ENCODE assay signal across 25 cellular contexts in genomic region chr20:13238001-13238653, GRCh38. TPM values are rescaled to one million over a fixed set of nuclear protein-coding genes. Genes with fewer than 3 reads are reported as not detected.
"Had no signal": no experiment of that assay in that cellular context is flagged by ENCODE, and none has a peak within 500 bp of the region (broad histone marks: within the 10 kb centered on the region; RNA-seq: fewer than 3 reads in every experiment).

No MANE protein-coding gene starts in this region.

- H3K27ac Mint-ChIP-seq: naive thymus-derived CD8-positive, alpha-beta T cell; progenitor cell of endocrine pancreas; stimulated activated effector memory CD8-positive, alpha-beta T cell treated with anti-CD3 and anti-CD28 coated beads, Interleukin-12 subunit alpha, Interleukin-12 subunit beta, amount 100 ng/mL, for 72 hours; stimulated activated naive CD8-positive, alpha-beta T cell treated with anti-CD3 and anti-CD28 coated beads, Interleukin-15, Interleukin-2, amounts not matched to agents 100 ng/mL and 50 ng/mL, for 24 hours; type B pancreatic cell had no signal

- ATAC-seq: left ventricle myocardium superior; lower lobe of right lung; naive thymus-derived CD8-positive, alpha-beta T cell; sciatic nerve; stimulated activated effector memory CD8-positive, alpha-beta T cell treated with anti-CD3 and anti-CD28 coated beads, Interleukin-12 subunit alpha, Interleukin-12 subunit beta, amount 100 ng/mL, for 72 hours had no signal

- H3K4me2 ChIP-seq: hepatocyte had no signal

- FAIRE-seq: small intestine had no signal

- H3K4me1 ChIP-seq: lower lobe of right lung, right atrium auricular region, spleen, tibial nerve, uterus had no signal

- H3K9me3 Mint-ChIP-seq: naive thymus-derived CD8-positive, alpha-beta T cell; nephron; neural crest cell; stimulated activated effector memory CD8-positive, alpha-beta T cell treated with anti-CD3 and anti-CD28 coated beads, Interleukin-12 subunit alpha, Interleukin-12 subunit beta, amount 100 ng/mL, for 72 hours; stimulated activated naive CD8-positive, alpha-beta T cell treated with anti-CD3 and anti-CD28 coated beads, Interleukin-15, Interleukin-2, amounts not matched to agents 100 ng/mL and 50 ng/mL, for 24 hours; type B pancreatic cell had no signal

- DNase-seq: islet precursor cell; left ventricle myocardium superior; lower lobe of right lung; mammary epithelial cell; mesenchymal stem cell; naive thymus-derived CD8-positive, alpha-beta T cell; occipital lobe; ovary; small intestine; spleen; stimulated activated CD4-positive, alpha-beta T cell treated with anti-CD3 and anti-CD28 coated beads, Interleukin-4, amount 100 ng/mL, for 24 hours; stimulated activated naive CD4-positive, alpha-beta T cell; substantia nigra; uterus had no signal

- H3K79me2 ChIP-seq: hepatocyte had no signal

- H3K4me3 Mint-ChIP-seq: naive thymus-derived CD8-positive, alpha-beta T cell; nephron; neural crest cell; stimulated activated effector memory CD8-positive, alpha-beta T cell treated with anti-CD3 and anti-CD28 coated beads, Interleukin-12 subunit alpha, Interleukin-12 subunit beta, amount 100 ng/mL, for 72 hours; stimulated activated naive CD8-positive, alpha-beta T cell treated with anti-CD3 and anti-CD28 coated beads, Interleukin-15, Interleukin-2, amounts not matched to agents 100 ng/mL and 50 ng/mL, for 24 hours; type B pancreatic cell had no signal

- H3K36me3 Mint-ChIP-seq: naive thymus-derived CD8-positive, alpha-beta T cell; stimulated activated effector memory CD8-positive, alpha-beta T cell treated with anti-CD3 and anti-CD28 coated beads, Interleukin-12 subunit alpha, Interleukin-12 subunit beta, amount 100 ng/mL, for 72 hours; type B pancreatic cell had no signal

- H3K4me1 Mint-ChIP-seq: naive thymus-derived CD8-positive, alpha-beta T cell; nephron; neural crest cell; stimulated activated effector memory CD8-positive, alpha-beta T cell treated with anti-CD3 and anti-CD28 coated beads, Interleukin-12 subunit alpha, Interleukin-12 subunit beta, amount 100 ng/mL, for 72 hours had no signal

- H3K36me3 ChIP-seq: lower lobe of right lung, ovary, right atrium auricular region, spleen, tibial nerve, uterus had no signal

- H3K27ac ChIP-seq: hepatocyte, lower lobe of right lung, ovary, right atrium auricular region, spleen, tibial nerve, uterus had no signal

- H2AFZ ChIP-seq: hepatocyte had no signal

- H3K27me3 ChIP-seq: hepatocyte, ovary, right atrium auricular region, spleen, tibial nerve, uterus had no signal

- H3K27me3 Mint-ChIP-seq: naive thymus-derived CD8-positive, alpha-beta T cell; progenitor cell of endocrine pancreas; stimulated activated naive CD8-positive, alpha-beta T cell treated with anti-CD3 and anti-CD28 coated beads, Interleukin-15, Interleukin-2, amounts not matched to agents 100 ng/mL and 50 ng/mL, for 24 hours; type B pancreatic cell had no signal

- H3K9me3 ChIP-seq: lower lobe of right lung, ovary, right atrium auricular region, spleen, tibial nerve, uterus had no signal

- H3K4me3 ChIP-seq: hepatocyte, lower lobe of right lung, ovary, right atrium auricular region, spleen, tibial nerve, uterus had no signal

RNA-seq across cellular contexts. Expression of gene ISM1, which starts 17.1 kb away (rescaled TPM):
- total RNA-seq: kidney epithelial cell had no signal
